Comparison of ENCODE assay signal across 9 cellular contexts in genomic region chr2:167293172-167293781, GRCh38. TPM values are rescaled to one million over a fixed set of nuclear protein-coding genes. Genes with fewer than 3 reads are reported as not detected.
DNase-seq lines count a peak whose midpoint lies in the region; ATAC-seq, FAIRE-seq and TF ChIP-seq lines count a peak whose summit lies in the region.
"Had no signal": no experiment of that assay in that cellular context is flagged by ENCODE, and none has a peak within 500 bp of the region (broad histone marks: within the 10 kb centered on the region; RNA-seq: fewer than 3 reads in every experiment).

No MANE protein-coding gene starts in this region.

- H3K4me1 ChIP-seq in MM.1S (ENCODE audit: low read length) (no peaks in the 10 kb centered on the region), body of pancreas (peaks cover 16% of the 10 kb centered on the region), small intestine (ENCODE audit: control insufficient read depth in 2 of 2, insufficient read depth in 1 of 2, low read depth in 1 of 2, low read length in 1 of 2) (peaks cover 0 to 8% of the 10 kb centered on the region in 2 donors)

- H3K4me2 ChIP-seq in MM.1S (ENCODE audit: low read depth, low read length), result peak overlapping the region; percentile 99

- H3K27me3 ChIP-seq in MM.1S (replicated peaks; ENCODE audit: insufficient read depth, low read length), result no peaks in the 10 kb centered on the region
- H3K27me3 ChIP-seq in body of pancreas, result peaks cover 0 to 8% of the 10 kb centered on the region in 2 donors
- peaks cover 0 to 12% of the 10 kb centered on the region in 2 donors for H3K27me3 ChIP-seq in small intestine (ENCODE audit: control insufficient read depth in 2 of 2, insufficient read depth in 2 of 2, low read length in 2 of 2)

- H3K9me3 Mint-ChIP-seq in immature natural killer cell, result peaks cover 0 to 7% (median 2%) of the 10 kb centered on the region in 6 donors

- FAIRE-seq in small intestine (lab: Jason Lieb, UNC), result no peak
- FAIRE-seq: colon had no signal

- peak overlapping the region; percentile 75 for H3K4me3 ChIP-seq in MM.1S (ENCODE audit: low read length)
- peak overlapping the region in 1 of 2 donors; percentile 44 for H3K4me3 ChIP-seq in body of pancreas
- H3K4me3 ChIP-seq in small intestine (ENCODE audit: low read depth in 1 of 2, low read length in 2 of 2), result peak overlapping the region; percentile 51 to 58

- no peaks in the 10 kb centered on the region for H3K36me3 ChIP-seq in MM.1S (replicated peaks; ENCODE audit: insufficient read depth, low read length)
- no peaks in the 10 kb centered on the region for H3K36me3 ChIP-seq in body of pancreas (replicated peaks in 1 of 2; ENCODE audit: insufficient read depth in 1 of 2, low read depth in 2 of 2)
- no peaks in the 10 kb centered on the region for H3K36me3 ChIP-seq in small intestine (ENCODE audit: control insufficient read depth in 2 of 2, insufficient read depth in 2 of 2, low read length in 2 of 2)

- H3K9me3 ChIP-seq in MM.1S (replicated peaks; ENCODE audit: insufficient read depth, low read length) (no peaks in the 10 kb centered on the region), body of pancreas (no peaks in the 10 kb centered on the region), small intestine (ENCODE audit: control insufficient read depth, low read depth) (no peaks in the 10 kb centered on the region)

- no peak for TF ChIP-seq POLR2A in body of pancreas (IDR thresholded peaks at IDR 0.05)

- no peak overlapping the region for H3K27ac Mint-ChIP-seq in immature natural killer cell

- H3K4me3 Mint-ChIP-seq in immature natural killer cell, result peak overlapping the region; percentile 64 to 79 (median 73)

- H3K79me2 ChIP-seq in MM.1S (ENCODE audit: low read length), result no peaks in the 10 kb centered on the region

- peak overlapping the region; percentile 81 for H2AFZ ChIP-seq in MM.1S (ENCODE audit: low read length)

- H3K36me3 Mint-ChIP-seq in immature natural killer cell, result peaks cover 0 to 5% (median 0%) of the 10 kb centered on the region in 3 donors

- DNase-seq in DMS79 treated with DMSO at 0.1 percent for 48 hours (lab: John Stamatoyannopoulos, UW), result peak; percentile 39
- DNase-seq in DMS79 (lab: John Stamatoyannopoulos, UW), result no peak
- peak; percentile 18 for DNase-seq in MM.1S
- DNase-seq in body of pancreas, result peak; percentile 2 to 22 (median 15)
- no peak for DNase-seq in immature natural killer cell
- no peak for DNase-seq in small intestine

- H3K27ac ChIP-seq in MM.1S (ENCODE audit: low read length) (no peak overlapping the region), body of pancreas (peak overlapping the region in 2 of 4 donors; percentile 11 to 82), small intestine (ENCODE audit: low read depth in 1 of 2, low read length in 1 of 2) (no peak overlapping the region)

- ATAC-seq in GM21786 (IDR thresholded peaks at IDR 0.05; ENCODE audit: unreplicated experiment) (peak; percentile 1), body of pancreas (peak; percentile 39), HG03196 (IDR thresholded peaks at IDR 0.05; ENCODE audit: unreplicated experiment) (no peak)

- H3K9ac ChIP-seq in MM.1S (ENCODE audit: low read length), result no peak overlapping the region

- peaks cover 13 to 21% of the 10 kb centered on the region in 2 donors for H3K4me1 Mint-ChIP-seq in immature natural killer cell

- TF ChIP-seq CTCF in MM.1S (IDR thresholded peaks at IDR 0.05; ENCODE audit: low read length), result no peak
- no peak for TF ChIP-seq CTCF in body of pancreas (IDR thresholded peaks at IDR 0.05)

- H3F3A ChIP-seq in MM.1S (ENCODE audit: insufficient read depth, low read length), result no peaks in the 10 kb centered on the region

- H3K27me3 Mint-ChIP-seq in immature natural killer cell (ENCODE audit: low read depth in 3 of 3), result peaks cover 4 to 10% (median 9%) of the 10 kb centered on the region in 3 donors

- H3K9me2 ChIP-seq in MM.1S (replicated peaks; ENCODE audit: insufficient read depth, low read length), result no peaks in the 10 kb centered on the region

- WGBS in body of pancreas, 2 donors, result 0% methylated on average over 1 to 68 of the region's 68 CpGs
- 1% methylated on average over 55 to 68 of the region's 68 CpGs for WGBS in small intestine, 3 donors

- intact Hi-C loops in body of pancreas (cut with DNase I), result no loop called here

- no peaks in the 10 kb centered on the region for H4K20me1 ChIP-seq in MM.1S (ENCODE audit: insufficient read depth, low read length)

RNA-seq across cellular contexts. Expression of gene B3GALT1, which starts 0.5 kb away (rescaled TPM):
- under 1 TPM in 1 of 2 donors, not detected in 1; 0.26 TPM for total RNA-seq in body of pancreas
- polyA plus RNA-seq in immature natural killer cell (not detected), small intestine (under 1 TPM in 1 of 3 donors, not detected in 2; 0.07 TPM)

Comparison
In these comparisons a context has a peak if more than half of its experiments do, and no peak if none do; other contexts are left out.
1. DNase-seq: peak in DMS79 treated with DMSO at 0.1 percent for 48 hours (single experiment), MM.1S (single experiment) and body of pancreas (4 of 4); none in DMS79 (single experiment), immature natural killer cell (0 of 3) and small intestine (single experiment).